Comparison of ENCODE assay signal across 25 cellular contexts in genomic region chr14:24390696-24391468, GRCh38. TPM values are rescaled to one million over a fixed set of nuclear protein-coding genes. Genes with fewer than 3 reads are reported as not detected.
DNase-seq lines count a peak whose midpoint lies in the region; ATAC-seq, FAIRE-seq and TF ChIP-seq lines count a peak whose summit lies in the region.
"Had no signal": no experiment of that assay in that cellular context is flagged by ENCODE, and none has a peak within 500 bp of the region (broad histone marks: within the 10 kb centered on the region; RNA-seq: fewer than 3 reads in every experiment).

No MANE protein-coding gene starts in this region.

- peaks cover 12% of the 10 kb centered on the region for H3K27me3 Mint-ChIP-seq in activated CD8-positive, alpha-beta T cell treated with anti-CD3 and anti-CD28 coated beads for 36 hours

- peak overlapping the region; percentile 34 for H3K4ac ChIP-seq in trophoblast cell (ENCODE audit: low read depth, low read length)

- no peaks in the 10 kb centered on the region for H3K27me3 ChIP-seq in HCT116 (ENCODE audit: insufficient read depth, low read length)
- no peaks in the 10 kb centered on the region for H3K27me3 ChIP-seq in K562 (ENCODE audit: control insufficient read depth in 2 of 2, insufficient read depth in 2 of 2, low read length in 2 of 2)
- H3K27me3 ChIP-seq in trophoblast cell (ENCODE audit: insufficient read depth, low read length): no peaks in the 10 kb centered on the region
- no peaks in the 10 kb centered on the region; the same call in 1 of the 2 replicates for H3K27me3 ChIP-seq in BE2C
- H3K27me3 ChIP-seq: thyroid gland had no signal

- H3K79me1 ChIP-seq in trophoblast cell (ENCODE audit: low read length): peaks cover 14% of the 10 kb centered on the region

- RAD21 ChIA-PET in HCT116 (lab: Charles Lee; ENCODE audit: low non-redundant PET in 1 of 2, low total read pairs in 2 of 2, uncharacterized antibody in 2 of 2, unreplicated experiment in 2 of 2): no interaction called here

- TF ChIP-seq POLR2A in HCT116 (IDR thresholded peaks at IDR 0.05; ENCODE audit: borderline replicate concordance, extremely low read depth, insufficient read depth, insufficient read length) (no peak), NB4 (IDR thresholded peaks at IDR 0.05; ENCODE audit: extremely low read depth, insufficient read length) (no peak), K562 (conservative IDR thresholded peaks at IDR 0.05) (no peak)

- H2BK12ac ChIP-seq in trophoblast cell (ENCODE audit: low read length): peak overlapping the region; percentile 98

- H3K36me3 Mint-ChIP-seq in activated CD8-positive, alpha-beta T cell treated with anti-CD3 and anti-CD28 coated beads for 36 hours (ENCODE audit: low read depth): no peaks in the 10 kb centered on the region

- intact Hi-C loops in HCT116 (cut with micrococcal nuclease) (no loop called here), K562 (cut with micrococcal nuclease) (no loop called here)
- intact Hi-C loops in activated CD8-positive, alpha-beta T cell treated with anti-CD3 and anti-CD28 coated beads for 36 hours (cut with micrococcal nuclease): no loop called here

- H3K4me3 Mint-ChIP-seq in activated CD8-positive, alpha-beta T cell treated with anti-CD3 and anti-CD28 coated beads for 36 hours: no peak overlapping the region
- H3K4me3 Mint-ChIP-seq: T-helper 1 cell treated with Interleukin-12 subunit alpha and Interleukin-12 subunit beta and Interleukin-4 antibody, amounts not matched to agents 30 μg/mL and 1 μg/mL, for 36 hours had no signal

- H3K9me2 ChIP-seq in HCT116 (ENCODE audit: insufficient read depth): no peaks in the 10 kb centered on the region

- peak overlapping the region; percentile 2 for H2BK5ac ChIP-seq in trophoblast cell (ENCODE audit: low read depth, low read length, poor library complexity)

- H3K18ac ChIP-seq in trophoblast cell (ENCODE audit: low read length): peak overlapping the region; percentile 41

- FAIRE-seq in K562 (lab: Jason Lieb, UNC): no peak
- FAIRE-seq: colon, G401.6 had no signal

- H3K36me3 ChIP-seq in HCT116 (ENCODE audit: control insufficient read depth in 1 of 2, insufficient read depth in 2 of 2, low read length in 2 of 2): no peaks in the 10 kb centered on the region
- H3K36me3 ChIP-seq in K562 (ENCODE audit: control insufficient read depth, insufficient read depth, low read length): no peaks in the 10 kb centered on the region; the same call in 2 of the 3 replicates
- no peaks in the 10 kb centered on the region for H3K36me3 ChIP-seq in trophoblast cell (ENCODE audit: control insufficient read depth in 1 of 2, insufficient read depth in 2 of 2, low read length in 2 of 2)
- H3K36me3 ChIP-seq in BE2C: no peaks in the 10 kb centered on the region
- H3K36me3 ChIP-seq: HAP-1, heart right ventricle, thyroid gland had no signal

- H2AFZ ChIP-seq in HCT116 (ENCODE audit: low read depth, low read length, poor library complexity, severe bottlenecking) (peak overlapping the region; percentile 20), K562 (ENCODE audit: low read depth, low read length) (peak overlapping the region; percentile 64), trophoblast cell (ENCODE audit: insufficient read depth, low read length, poor library complexity) (no peak overlapping the region)
- H2AFZ ChIP-seq: parathyroid adenoma had no signal

- DNase-seq in HCT116 (ENCODE audit: low read depth, low spot score): no peak
- DNase-seq in NB4 (ENCODE audit: low read depth): peak; percentile 57
- no peak for DNase-seq in K562 (ENCODE audit: extremely low read depth in 1 of 4, low spot score in 3 of 4)
- no peak for DNase-seq in trophoblast cell
- DNase-seq in G401 (ENCODE audit: low spot score): no peak
- no peak for DNase-seq in BE2C
- DNase-seq in activated CD8-positive, alpha-beta T cell treated with anti-CD3 and anti-CD28 coated beads for 36 hours: no peak
- DNase-seq: activated CD4-positive, CD25-positive, alpha-beta regulatory T cell; activated CD8-positive, alpha-beta memory T cell treated with anti-CD3 and anti-CD28 coated beads for 24 hours; activated naive CD4-positive, alpha-beta T cell treated with anti-CD3 and anti-CD28 coated beads, Interleukin-2, amount 50 U/mL, for 16 hours; activated T-cell treated with anti-CD3 and anti-CD28 coated beads, Interleukin-2, amount 50 U/mL, for 48 hours; AML-193; heart right ventricle; islet precursor cell; NCI-H1105 treated with DMSO at 0.1 percent for 48 hours; NCI-H510A treated with DMSO at 0.1 percent for 48 hours; stimulated activated naive CD4-positive, alpha-beta T cell treated with Interleukin-2 at 50 U/mL for 16 hours; thyroid gland had no signal

- no peaks in the 10 kb centered on the region for H3K9me3 Mint-ChIP-seq in activated CD8-positive, alpha-beta T cell treated with anti-CD3 and anti-CD28 coated beads for 36 hours
- H3K9me3 Mint-ChIP-seq: T-helper 1 cell treated with Interleukin-12 subunit alpha and Interleukin-12 subunit beta and Interleukin-4 antibody, amounts not matched to agents 30 μg/mL and 1 μg/mL, for 36 hours had no signal

- H3K27ac Mint-ChIP-seq in activated CD8-positive, alpha-beta T cell treated with anti-CD3 and anti-CD28 coated beads for 36 hours: no peak overlapping the region
- H3K27ac Mint-ChIP-seq: T-helper 1 cell treated with Interleukin-12 subunit alpha and Interleukin-12 subunit beta and Interleukin-4 antibody, amounts not matched to agents 30 μg/mL and 1 μg/mL, for 36 hours had no signal

- peak overlapping the region; percentile 38 for H3K14ac ChIP-seq in trophoblast cell (ENCODE audit: low read length)

- ATAC-seq in HCT116 (no peak), K562 (no peak)
- no peak for ATAC-seq in activated CD8-positive, alpha-beta T cell treated with anti-CD3 and anti-CD28 coated beads for 36 hours
- ATAC-seq: heart right ventricle had no signal

- no peaks in the 10 kb centered on the region for H3K4me1 Mint-ChIP-seq in activated CD8-positive, alpha-beta T cell treated with anti-CD3 and anti-CD28 coated beads for 36 hours (ENCODE audit: low read depth)

- peak overlapping the region; percentile 6 for H4K12ac ChIP-seq in trophoblast cell (ENCODE audit: low read depth, low read length)

- peak overlapping the region; percentile 57 for H4K8ac ChIP-seq in trophoblast cell (ENCODE audit: low read depth, low read length)

- H3K23ac ChIP-seq in trophoblast cell (ENCODE audit: low read length): no peak overlapping the region

- peaks cover 20 to 29% of the 10 kb centered on the region in 2 experiments for H3K4me1 ChIP-seq in HCT116 (ENCODE audit: control insufficient read depth in 1 of 2, insufficient read depth in 2 of 2, low read length in 2 of 2)
- peaks cover 7 to 11% of the 10 kb centered on the region in 2 experiments; a peak in 3 of 5 replicates for H3K4me1 ChIP-seq in K562 (replicated peaks in 1 of 2; ENCODE audit: control insufficient read depth in 2 of 2, insufficient read depth in 2 of 2, low read length in 2 of 2)
- peaks cover 12 to 20% of the 10 kb centered on the region in 2 experiments for H3K4me1 ChIP-seq in trophoblast cell (ENCODE audit: control insufficient read depth in 1 of 2, insufficient read depth in 2 of 2, low read length in 2 of 2)
- H3K4me1 ChIP-seq in BE2C: no peaks in the 10 kb centered on the region
- H3K4me1 ChIP-seq: HAP-1, parathyroid adenoma had no signal

- H2AK5ac ChIP-seq in trophoblast cell (ENCODE audit: low read length): peak overlapping the region; percentile 76

- TF ChIP-seq EP300 in K562 (IDR thresholded peaks at IDR 0.05; ENCODE audit: low read length): no peak

- no peaks in the 10 kb centered on the region for H3K79me2 ChIP-seq in HCT116 (ENCODE audit: insufficient read depth, low read length)
- no peaks in the 10 kb centered on the region for H3K79me2 ChIP-seq in K562 (ENCODE audit: control insufficient read depth, insufficient read depth, low read length)
- no peaks in the 10 kb centered on the region for H3K79me2 ChIP-seq in trophoblast cell (ENCODE audit: control insufficient read depth, insufficient read depth, low read length, poor library complexity)
- H3K79me2 ChIP-seq: parathyroid adenoma had no signal

- peak overlapping the region; percentile 74; the same call in 1 of the 2 replicates for H3K27ac ChIP-seq in HCT116 (ENCODE audit: low read depth, low read length)
- H3K27ac ChIP-seq in K562 (ENCODE audit: extremely low read depth, low read depth, low read length): no peak overlapping the region; the same call in 2 of the 3 replicates
- no peak overlapping the region for H3K27ac ChIP-seq in trophoblast cell (ENCODE audit: low read depth, low read length)
- H3K27ac ChIP-seq: heart right ventricle, parathyroid adenoma, thyroid gland had no signal

- no peaks in the 10 kb centered on the region for H3K9me1 ChIP-seq in K562 (ENCODE audit: control insufficient read depth, insufficient read depth, low read length)

- H2BK120ac ChIP-seq in trophoblast cell (ENCODE audit: insufficient read depth, low read length, poor library complexity): peak overlapping the region; percentile 84

- BruUV-seq in HCT116 (replicated peaks; lab: Mats Ljungman, UMichigan) (no TSS peak), K562 (replicated peaks; lab: Mats Ljungman, UMichigan) (no TSS peak)

- TF ChIP-seq RAD21 in HCT116 (IDR thresholded peaks at IDR 0.05; ENCODE audit: low read depth) (no peak), K562 (CRISPR knock-in tag; conservative IDR thresholded peaks at IDR 0.05 in 1 of 2, IDR thresholded peaks at IDR 0.05 in 1 of 2) (no peak)

- no peak overlapping the region for H3K4me3 ChIP-seq in HCT116 (replicated peaks in 1 of 2; ENCODE audit: low read depth in 1 of 2, low read length in 2 of 2)
- no peak overlapping the region for H3K4me3 ChIP-seq in NB4 (ENCODE audit: low read depth, low read length)
- H3K4me3 ChIP-seq in K562: no peak overlapping the region
- no peak overlapping the region for H3K4me3 ChIP-seq in trophoblast cell (ENCODE audit: low read depth, low read length)
- H3K4me3 ChIP-seq in BE2C (ENCODE audit: low read depth, low read length): no peak overlapping the region
- H3K4me3 ChIP-seq: HAP-1, heart right ventricle, lung, thyroid gland had no signal

- in situ Hi-C loops in K562 (cut with MboI) (no loop called here), G401 (cut with HindIII; ENCODE audit: low sequenced_read_pairs) (no loop called here)

- H4K20me1 ChIP-seq in HCT116 (ENCODE audit: insufficient read depth): no peaks in the 10 kb centered on the region
- no peaks in the 10 kb centered on the region for H4K20me1 ChIP-seq in K562 (replicated peaks; ENCODE audit: control insufficient read depth, insufficient read depth, low read length)

- H3K9ac ChIP-seq in HCT116 (ENCODE audit: low read length): 0 out of 2 replicates have a peak overlapping the region, but pooled peaks have one; percentile 55
- peak overlapping the region in 1 of 2 experiments; percentile 68; a peak in 2 of 4 replicates for H3K9ac ChIP-seq in K562 (ENCODE audit: insufficient read depth in 1 of 2, low read depth in 2 of 2, low read length in 2 of 2)
- no peak overlapping the region for H3K9ac ChIP-seq in trophoblast cell (ENCODE audit: low read length)
- H3K9ac ChIP-seq: parathyroid adenoma had no signal

- H3K4me2 ChIP-seq in HCT116 (ENCODE audit: low read length) (peak overlapping the region; percentile 72), K562 (ENCODE audit: insufficient read depth, low read length) (no peak overlapping the region), trophoblast cell (ENCODE audit: low read length) (no peak overlapping the region)

- H3K9me3 ChIP-seq in HCT116 (ENCODE audit: control insufficient read depth in 1 of 2, insufficient read depth in 1 of 2, low read depth in 1 of 2, low read length in 2 of 2) (no peaks in the 10 kb centered on the region), K562 (replicated peaks; ENCODE audit: control insufficient read depth, insufficient read depth, low read depth, low read length) (no peaks in the 10 kb centered on the region), trophoblast cell (ENCODE audit: insufficient read depth, low read depth, low read length) (no peaks in the 10 kb centered on the region), BE2C (no peaks in the 10 kb centered on the region)
- H3K9me3 ChIP-seq: HAP-1, heart right ventricle, thyroid gland had no signal

- CTCF ChIA-PET in HCT116 (lab: Charles Lee): interaction anchor here (1.3 kb wide), 1 partner anchor 41 kb away, joined by 3 read pairs; no protein-coding TSS in a partner anchor
- CTCF ChIA-PET in K562 (lab: Yijun Ruan, JAX; ENCODE audit: low intra/inter-chr PET ratio): no interaction called here
- CTCF ChIA-PET in activated CD8-positive, alpha-beta T cell treated with anti-CD3 and anti-CD28 coated beads for 36 hours (lab: Charles Lee): no interaction called here

- peak overlapping the region; percentile 82 for H4K91ac ChIP-seq in trophoblast cell (ENCODE audit: low read depth, low read length)

- POLR2A ChIA-PET in HCT116 (lab: Charles Lee) (interaction anchor here (1.2 kb wide), 1 partner anchor 25 kb away, joined by 3 read pairs; no protein-coding TSS in a partner anchor), K562 (lab: Yijun Ruan, JAX) (no interaction called here)
- POLR2A ChIA-PET in activated CD8-positive, alpha-beta T cell treated with anti-CD3 and anti-CD28 coated beads for 36 hours (lab: Charles Lee): interaction anchor here (0.9 kb wide), 1 partner anchor 12 kb away, joined by 3 read pairs; no protein-coding TSS in a partner anchor

- no peak for TF ChIP-seq CTCF in HCT116 (IDR thresholded peaks at IDR 0.05 in 2 of 3, conservative IDR thresholded peaks at IDR 0.05 in 1 of 3; ENCODE audit: borderline replicate concordance in 1 of 3, insufficient read depth in 1 of 3, low read depth in 2 of 3, low read length in 2 of 3)
- TF ChIP-seq CTCF in NB4 (IDR thresholded peaks at IDR 0.05; ENCODE audit: low read depth, low read length): no peak
- no peak for TF ChIP-seq CTCF in K562 (IDR thresholded peaks at IDR 0.05 in 2 of 3, conservative IDR thresholded peaks at IDR 0.05 in 1 of 3; ENCODE audit: insufficient read depth in 2 of 3, low read depth in 1 of 3, low read length in 3 of 3)
- TF ChIP-seq CTCF in BE2C (IDR thresholded peaks at IDR 0.05; ENCODE audit: low read depth, low read length): no peak
- no peak for TF ChIP-seq CTCF in activated CD8-positive, alpha-beta T cell treated with anti-CD3 and anti-CD28 coated beads for 36 hours (IDR thresholded peaks at IDR 0.05)

- WGBS in K562 (ENCODE audit: insufficient coverage, low coverage, missing lambda C conversion rate): 60% methylated on average over 6 of the region's 6 CpGs
- WGBS in trophoblast cell (ENCODE audit: extremely low coverage, insufficient coverage, insufficient read length): no CpG with 5 or more reads among the region's 6 CpGs

RNA-seq across cellular contexts. Expression of gene NYNRIN, which starts 7.9 kb away (rescaled TPM):
- 0.27 TPM for total RNA-seq in HCT116 (2021; ENCODE audit: unreplicated experiment)
- polyA plus RNA-seq in HCT116 (2012): 0.05 and 0.13 TPM in 2 replicates
- 1.0 and 5.0 TPM in 2 replicates for total RNA-seq in K562 (2011; cell fraction: chromatin; rRNA removed; ENCODE audit: low replicate concordance)
- 2.6 and 5.3 TPM in 2 replicates for total RNA-seq in K562 (2011; cell fraction: nucleolus; rRNA removed)
- total RNA-seq in K562 (2011; cell fraction: nucleoplasm; rRNA removed): 2.0 and 2.1 TPM in 2 replicates
- total RNA-seq in K562 (2014; rRNA removed): 0.37 and 0.54 TPM in 2 replicates
- 0.22 TPM in 2 replicates for total RNA-seq in K562 (2014; rRNA removed; fragmentation: Illumina TruSeq; extraction: Trizol)
- 0.14 and 0.23 TPM in 2 replicates for total RNA-seq in K562 (2015; rRNA removed; fragmentation: Illumina TruSeq; extraction: Trizol)
- total RNA-seq in K562 (2021): 1.2 and 1.9 TPM in 2 replicates
- polyA plus RNA-seq in K562 (2011; rRNA removed): 1.2 TPM in 2 replicates
- 0.78 and 1.7 TPM in 2 replicates for polyA plus RNA-seq in K562 (2011; cell fraction: cytosol; rRNA removed)
- 2.2 and 4.2 TPM in 2 replicates for polyA plus RNA-seq in K562 (2011; cell fraction: nucleus; rRNA removed)
- polyA plus RNA-seq in K562 (2012): 0.68 and 0.72 TPM in 2 replicates
- polyA plus RNA-seq in K562 (2014; fragmentation: Illumina TruSeq; extraction: Trizol): 0.58 and 0.61 TPM in 2 replicates
- polyA plus RNA-seq in K562 (2014; fragmentation: Nextera tagmentation; extraction: Ambion mirVana): under 1 TPM; 0.04 to 0.06 TPM
- 0.28 and 0.47 TPM in 2 replicates for polyA plus RNA-seq in K562 (2014; rRNA removed)
- 1.5 and 2.9 TPM in 2 replicates for polyA minus RNA-seq in K562 (2011; rRNA and poly(A)+ RNA removed)
- polyA minus RNA-seq in K562 (2011; cell fraction: cytosol; rRNA and poly(A)+ RNA removed): 2.5 and 3.9 TPM in 2 replicates
- polyA minus RNA-seq in K562 (2011; cell fraction: nucleus; rRNA and poly(A)+ RNA removed): 2.6 and 3.5 TPM in 2 replicates
- 28.6 and 29.2 TPM in 2 replicates for polyA plus RNA-seq in trophoblast cell (2013)
- total RNA-seq in G401 (2014; rRNA removed; shearing (Covaris generic)): 19.7 and 24.1 TPM in 2 replicates
- polyA plus RNA-seq in BE2C (2012; ENCODE audit: insufficient read depth, insufficient read length, low read depth): 11.9 TPM
- total RNA-seq in activated CD8-positive, alpha-beta T cell treated with anti-CD3 and anti-CD28 coated beads for 36 hours: under 1 TPM; 0.05 to 0.27 TPM

RNA-seq across cellular contexts. Expression of gene NFATC4, which starts 22.9 kb away (rescaled TPM):
- total RNA-seq in HCT116 (2021; ENCODE audit: unreplicated experiment) (7.6 TPM), K562 (2014; rRNA removed) (0.54 and 2.4 TPM in 2 replicates), K562 (2014; rRNA removed; fragmentation: Illumina TruSeq; extraction: Trizol) (0.25 and 0.51 TPM in 2 replicates), K562 (2015; rRNA removed; fragmentation: Illumina TruSeq; extraction: Trizol) (0.40 and 0.49 TPM in 2 replicates), K562 (2021) (2.2 and 3.7 TPM in 2 replicates)
- 6.2 and 6.4 TPM in 2 replicates for polyA plus RNA-seq in HCT116 (2012)
- 26.5 and 55.3 TPM in 2 replicates for total RNA-seq in K562 (2011; cell fraction: chromatin; rRNA removed; ENCODE audit: low replicate concordance)
- 25.3 and 27.3 TPM in 2 replicates for total RNA-seq in K562 (2011; cell fraction: nucleolus; rRNA removed)
- 25.2 and 31.9 TPM in 2 replicates for total RNA-seq in K562 (2011; cell fraction: nucleoplasm; rRNA removed)
- polyA plus RNA-seq in K562 (2011; rRNA removed) (3.8 and 9.9 TPM in 2 replicates), K562 (2014; fragmentation: Illumina TruSeq; extraction: Trizol) (1.0 and 1.1 TPM in 2 replicates), K562 (2014; fragmentation: Nextera tagmentation; extraction: Ambion mirVana) (under 1 TPM in 1 of 2 experiments, not detected in 1; 0.32 TPM), K562 (2014; rRNA removed) (1.9 and 2.5 TPM in 2 replicates)
- polyA plus RNA-seq in K562 (2011; cell fraction: cytosol; rRNA removed): 4.9 and 5.2 TPM in 2 replicates
- 131 and 146 TPM in 2 replicates for polyA plus RNA-seq in K562 (2011; cell fraction: nucleus; rRNA removed)
- polyA plus RNA-seq in K562 (2012): 1.1 and 1.8 TPM in 2 replicates
- 2.1 and 2.8 TPM in 2 replicates for polyA minus RNA-seq in K562 (2011; rRNA and poly(A)+ RNA removed)
- 2.1 TPM in 2 replicates for polyA minus RNA-seq in K562 (2011; cell fraction: cytosol; rRNA and poly(A)+ RNA removed)
- polyA minus RNA-seq in K562 (2011; cell fraction: nucleus; rRNA and poly(A)+ RNA removed): 8.3 and 11.6 TPM in 2 replicates
- polyA plus RNA-seq in trophoblast cell (2013): 33.4 and 33.6 TPM in 2 replicates
- total RNA-seq in G401 (2014; rRNA removed; shearing (Covaris generic)): 41.4 and 45.5 TPM in 2 replicates
- 388 TPM for polyA plus RNA-seq in BE2C (2012; ENCODE audit: insufficient read depth, insufficient read length, low read depth)
- total RNA-seq in activated CD8-positive, alpha-beta T cell treated with anti-CD3 and anti-CD28 coated beads for 36 hours: 1 to 10 TPM; 1.3 to 2.0 TPM

RNA-seq across cellular contexts. Expression of gene CBLN3, which starts 38.6 kb away (rescaled TPM):
- total RNA-seq in HCT116 (2021; ENCODE audit: unreplicated experiment) (2.0 TPM), K562 (2014; rRNA removed) (0.05 and 0.20 TPM in 2 replicates), K562 (2014; rRNA removed; fragmentation: Illumina TruSeq; extraction: Trizol) (0.10 and 0.11 TPM in 2 replicates), K562 (2015; rRNA removed; fragmentation: Illumina TruSeq; extraction: Trizol) (0.19 and 0.25 TPM in 2 replicates), K562 (2021) (0.44 and 0.67 TPM in 2 replicates)
- 1.0 and 1.4 TPM in 2 replicates for polyA plus RNA-seq in HCT116 (2012)
- 1.5 and 2.4 TPM in 2 replicates for total RNA-seq in K562 (2011; cell fraction: chromatin; rRNA removed; ENCODE audit: low replicate concordance)
- 0.67 and 0.92 TPM in 2 replicates for total RNA-seq in K562 (2011; cell fraction: nucleolus; rRNA removed)
- total RNA-seq in K562 (2011; cell fraction: nucleoplasm; rRNA removed): 0.95 and 1.1 TPM in 2 replicates
- polyA plus RNA-seq in K562 (2011; rRNA removed) (0.59 and 0.66 TPM in 2 replicates), K562 (2014; fragmentation: Illumina TruSeq; extraction: Trizol) (0.30 and 0.32 TPM in 2 replicates), K562 (2014; fragmentation: Nextera tagmentation; extraction: Ambion mirVana) (under 1 TPM in 1 of 2 experiments, not detected in 1; 0.06 TPM), K562 (2014; rRNA removed) (0.05 and 0.27 TPM in 2 replicates)
- 0.53 and 0.57 TPM in 2 replicates for polyA plus RNA-seq in K562 (2011; cell fraction: cytosol; rRNA removed)
- polyA plus RNA-seq in K562 (2011; cell fraction: nucleus; rRNA removed): 2.5 and 3.6 TPM in 2 replicates
- 0.74 and 0.96 TPM in 2 replicates for polyA plus RNA-seq in K562 (2012)
- 0.09 and 0.28 TPM in 2 replicates for polyA minus RNA-seq in K562 (2011; rRNA and poly(A)+ RNA removed)
- 2.2 TPM in 1 of 2 replicates, not detected in the other for polyA minus RNA-seq in K562 (2011; cell fraction: cytosol; rRNA and poly(A)+ RNA removed)
- 0.27 and 0.56 TPM in 2 replicates for polyA minus RNA-seq in K562 (2011; cell fraction: nucleus; rRNA and poly(A)+ RNA removed)
- polyA plus RNA-seq in trophoblast cell (2013): 0.46 and 0.67 TPM in 2 replicates
- total RNA-seq in G401 (2014; rRNA removed; shearing (Covaris generic)): 0.25 and 0.88 TPM in 2 replicates
- 0.62 TPM for polyA plus RNA-seq in BE2C (2012; ENCODE audit: insufficient read depth, insufficient read length, low read depth)
- total RNA-seq in activated CD8-positive, alpha-beta T cell treated with anti-CD3 and anti-CD28 coated beads for 36 hours: 1 to 10 TPM; 2.9 TPM

RNA-seq across cellular contexts. Expression of gene KHNYN, which starts 38.9 kb away (rescaled TPM):
- total RNA-seq in HCT116 (2021; ENCODE audit: unreplicated experiment) (50.1 TPM), K562 (2014; rRNA removed) (18.6 and 26.9 TPM in 2 replicates), K562 (2014; rRNA removed; fragmentation: Illumina TruSeq; extraction: Trizol) (13.6 and 14.2 TPM in 2 replicates), K562 (2015; rRNA removed; fragmentation: Illumina TruSeq; extraction: Trizol) (14.5 and 14.6 TPM in 2 replicates), K562 (2021) (20.0 and 26.0 TPM in 2 replicates)
- polyA plus RNA-seq in HCT116 (2012): 41.0 and 42.0 TPM in 2 replicates
- total RNA-seq in K562 (2011; cell fraction: chromatin; rRNA removed; ENCODE audit: low replicate concordance): 28.3 and 36.5 TPM in 2 replicates
- total RNA-seq in K562 (2011; cell fraction: nucleolus; rRNA removed): 27.8 and 28.2 TPM in 2 replicates
- 29.5 and 37.6 TPM in 2 replicates for total RNA-seq in K562 (2011; cell fraction: nucleoplasm; rRNA removed)
- polyA plus RNA-seq in K562 (2011; rRNA removed) (12.4 and 14.8 TPM in 2 replicates), K562 (2014; fragmentation: Illumina TruSeq; extraction: Trizol) (14.1 and 18.3 TPM in 2 replicates), K562 (2014; fragmentation: Nextera tagmentation; extraction: Ambion mirVana) (1 to 10 TPM in 1 of 2 experiments, under 1 TPM in 1; 0.76 to 1.8 TPM), K562 (2014; rRNA removed) (14.4 and 16.5 TPM in 2 replicates)
- 8.9 and 10.7 TPM in 2 replicates for polyA plus RNA-seq in K562 (2011; cell fraction: cytosol; rRNA removed)
- 35.7 and 38.4 TPM in 2 replicates for polyA plus RNA-seq in K562 (2011; cell fraction: nucleus; rRNA removed)
- polyA plus RNA-seq in K562 (2012): 15.4 and 24.1 TPM in 2 replicates
- 16.5 and 17.2 TPM in 2 replicates for polyA minus RNA-seq in K562 (2011; rRNA and poly(A)+ RNA removed)
- polyA minus RNA-seq in K562 (2011; cell fraction: cytosol; rRNA and poly(A)+ RNA removed): 8.8 and 9.6 TPM in 2 replicates
- 29.2 and 37.0 TPM in 2 replicates for polyA minus RNA-seq in K562 (2011; cell fraction: nucleus; rRNA and poly(A)+ RNA removed)
- polyA plus RNA-seq in trophoblast cell (2013): 24.7 and 26.0 TPM in 2 replicates
- 41.9 and 54.9 TPM in 2 replicates for total RNA-seq in G401 (2014; rRNA removed; shearing (Covaris generic))
- polyA plus RNA-seq in BE2C (2012; ENCODE audit: insufficient read depth, insufficient read length, low read depth): 26.1 TPM
- total RNA-seq in activated CD8-positive, alpha-beta T cell treated with anti-CD3 and anti-CD28 coated beads for 36 hours: 10 to 100 TPM; 47.5 to 51.7 TPM

RNA-seq across cellular contexts. Expression of gene RIPK3, which starts 51.1 kb away (rescaled TPM):
- not detected for total RNA-seq in HCT116 (2021; ENCODE audit: unreplicated experiment)
- polyA plus RNA-seq in HCT116 (2012): not detected in 2 replicates
- 1.1 and 1.6 TPM in 2 replicates for total RNA-seq in K562 (2011; cell fraction: chromatin; rRNA removed; ENCODE audit: low replicate concordance)
- total RNA-seq in K562 (2011; cell fraction: nucleolus; rRNA removed): 0.83 and 1.3 TPM in 2 replicates
- 0.84 and 1.5 TPM in 2 replicates for total RNA-seq in K562 (2011; cell fraction: nucleoplasm; rRNA removed)
- 0.27 TPM in 1 of 2 replicates, not detected in the other for total RNA-seq in K562 (2014; rRNA removed)
- 0.29 TPM in 1 of 2 replicates, not detected in the other for total RNA-seq in K562 (2014; rRNA removed; fragmentation: Illumina TruSeq; extraction: Trizol)
- total RNA-seq in K562 (2015; rRNA removed; fragmentation: Illumina TruSeq; extraction: Trizol): 0.23 and 0.43 TPM in 2 replicates
- total RNA-seq in K562 (2021): 0.31 and 0.40 TPM in 2 replicates
- polyA plus RNA-seq in K562 (2011; rRNA removed): 0.08 and 0.27 TPM in 2 replicates
- 0.16 TPM in 1 of 2 replicates, not detected in the other for polyA plus RNA-seq in K562 (2011; cell fraction: cytosol; rRNA removed)
- 0.66 and 0.82 TPM in 2 replicates for polyA plus RNA-seq in K562 (2011; cell fraction: nucleus; rRNA removed)
- 0.16 and 0.26 TPM in 2 replicates for polyA plus RNA-seq in K562 (2012)
- polyA plus RNA-seq in K562 (2014; fragmentation: Illumina TruSeq; extraction: Trizol): 0.14 TPM in 1 of 2 replicates, not detected in the other
- under 1 TPM in 1 of 2 experiments, not detected in 1; 0.03 TPM for polyA plus RNA-seq in K562 (2014; fragmentation: Nextera tagmentation; extraction: Ambion mirVana)
- 0.61 TPM in 1 of 2 replicates, not detected in the other for polyA plus RNA-seq in K562 (2014; rRNA removed)
- polyA minus RNA-seq in K562 (2011; rRNA and poly(A)+ RNA removed): not detected in 2 replicates
- polyA minus RNA-seq in K562 (2011; cell fraction: cytosol; rRNA and poly(A)+ RNA removed): not detected in 2 replicates
- polyA minus RNA-seq in K562 (2011; cell fraction: nucleus; rRNA and poly(A)+ RNA removed): 0.44 TPM in 1 of 2 replicates, not detected in the other
- polyA plus RNA-seq in trophoblast cell (2013): 0.36 and 0.47 TPM in 2 replicates
- total RNA-seq in G401 (2014; rRNA removed; shearing (Covaris generic)): not detected in 2 replicates
- not detected for polyA plus RNA-seq in BE2C (2012; ENCODE audit: insufficient read depth, insufficient read length, low read depth)
- total RNA-seq in activated CD8-positive, alpha-beta T cell treated with anti-CD3 and anti-CD28 coated beads for 36 hours: 1 to 10 TPM; 5.9 to 6.5 TPM
- total RNA-seq: myocyte had no signal
